26 cellular contexts compared by ENCODE assay signal in the genomic region with DNA sequence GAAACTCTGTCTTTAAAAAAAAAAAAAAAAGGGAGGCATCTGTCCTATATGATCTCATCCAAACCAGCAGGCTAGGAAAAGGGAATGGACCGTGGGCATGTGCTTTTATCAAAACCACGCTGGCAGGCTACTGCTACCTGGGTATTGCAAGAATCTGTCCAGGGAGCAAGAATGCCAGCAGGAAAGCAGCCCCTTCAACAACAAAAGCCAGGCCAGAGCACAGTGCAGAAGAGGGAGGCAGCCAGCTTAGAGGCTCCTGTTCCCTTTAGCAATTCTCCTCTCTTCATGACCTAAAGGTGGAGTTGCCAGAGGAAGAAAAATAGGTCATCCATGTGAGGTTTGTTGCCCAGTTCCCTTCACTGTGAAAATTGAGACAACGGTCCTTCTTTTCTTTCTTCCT. TPM values are rescaled to one million over a fixed set of nuclear protein-coding genes. Genes with fewer than 3 reads are reported as not detected.
DNase-seq lines count a peak whose midpoint lies in the region; ATAC-seq, FAIRE-seq and TF ChIP-seq lines count a peak whose summit lies in the region.
"Had no signal": no experiment of that assay in that cellular context is flagged by ENCODE, and none has a peak within 500 bp of the region (broad histone marks: within the 10 kb centered on the region; RNA-seq: fewer than 3 reads in every experiment).

No MANE protein-coding gene starts in this region.

- H4K20me1 ChIP-seq in HepG2 (ENCODE audit: insufficient read depth, low read length): peaks cover 3% of the 10 kb centered on the region; the same call in 1 of the 2 replicates

- H3K36me3 Mint-ChIP-seq in effector memory CD8-positive, alpha-beta T cell (ENCODE audit: insufficient read depth): peaks cover 42% of the 10 kb centered on the region

- peaks cover 11 to 14% of the 10 kb centered on the region in 2 donors for H3K4me1 Mint-ChIP-seq in effector memory CD8-positive, alpha-beta T cell (ENCODE audit: low read depth in 2 of 2)

- TF ChIP-seq EP300 in HepG2 (IDR thresholded peaks at IDR 0.05; ENCODE audit: low read depth in 2 of 2, low read length in 2 of 2) (no peak), HepG2 (CRISPR knock-in tag; IDR thresholded peaks at IDR 0.05; ENCODE audit: borderline replicate concordance) (no peak)

- no peaks in the 10 kb centered on the region for H3K4me1 ChIP-seq in HepG2 (ENCODE audit: insufficient read depth, low read length)
- peaks cover 0 to 11% (median 0%) of the 10 kb centered on the region in 4 donors for H3K4me1 ChIP-seq in right lobe of liver
- peaks cover 28% of the 10 kb centered on the region for H3K4me1 ChIP-seq in adipocyte (ENCODE audit: control insufficient read depth, insufficient read depth, low read length)
- peaks cover 12% of the 10 kb centered on the region for H3K4me1 ChIP-seq in upper lobe of right lung
- H3K4me1 ChIP-seq: body of pancreas, colonic mucosa, HAP-1 had no signal

- TF ChIP-seq CTCF in HepG2 (CRISPR knock-in tag; IDR thresholded peaks at IDR 0.05) (no peak), right lobe of liver (IDR thresholded peaks at IDR 0.05) (no peak), upper lobe of right lung (IDR thresholded peaks at IDR 0.05) (no peak)

- in situ Hi-C loops in HepG2 (cut with HindIII; ENCODE audit: extremely low pct_ligation_motif_present, low pct_unique_long_range_greater_than_20kb): no loop called here

- H3K9ac ChIP-seq in HepG2 (ENCODE audit: insufficient read depth, low read depth, low read length) (no peak overlapping the region), adipocyte (ENCODE audit: low read length) (peak overlapping the region; percentile 7)

- no peaks in the 10 kb centered on the region for H3K9me3 ChIP-seq in HepG2 (ENCODE audit: low read length)
- no peaks in the 10 kb centered on the region for H3K9me3 ChIP-seq in right lobe of liver
- no peaks in the 10 kb centered on the region for H3K9me3 ChIP-seq in adipocyte (ENCODE audit: control insufficient read depth, low read length)
- no peaks in the 10 kb centered on the region for H3K9me3 ChIP-seq in upper lobe of right lung
- H3K9me3 ChIP-seq: body of pancreas, colonic mucosa, HAP-1, thoracic aorta had no signal

- TSS peak; percentile 41 for BruUV-seq in HepG2 (replicated peaks; lab: Mats Ljungman, UMichigan)

- H3K36me3 ChIP-seq in HepG2 (replicated peaks in 1 of 2; ENCODE audit: control insufficient read depth in 1 of 2, insufficient read depth in 2 of 2, low read length in 2 of 2) (peaks cover 51 to 79% of the 10 kb centered on the region in 2 experiments), right lobe of liver (peaks cover 0 to 60% (median 9%) of the 10 kb centered on the region in 4 donors), adipocyte (ENCODE audit: control insufficient read depth, insufficient read depth, low read length, severe bottlenecking) (peaks cover 61% of the 10 kb centered on the region), upper lobe of right lung (peaks cover 77% of the 10 kb centered on the region)
- H3K36me3 ChIP-seq: colonic mucosa had no signal

- intact Hi-C loops in HepG2 (cut with micrococcal nuclease; ENCODE audit: unreplicated experiment): no loop called here
- intact Hi-C loops in right lobe of liver (cut with DNase I): no loop called here
- intact Hi-C loops in left colon (cut with DNase I, micrococcal nuclease): no loop called here
- intact Hi-C loops in upper lobe of right lung (cut with DNase I): no loop called here

- no peak for DNase-seq in HepG2 (ENCODE audit: low spot score)
- no peak for DNase-seq in right lobe of liver
- DNase-seq in adipocyte (ENCODE audit: low read depth): no peak
- no peak for DNase-seq in left colon
- no peak for DNase-seq in upper lobe of right lung
- no peak for DNase-seq in effector memory CD8-positive, alpha-beta T cell
- DNase-seq: activated B cell treated with CpG ODN at 0.5 μM for 24 hours; activated naive CD8-positive, alpha-beta T cell treated with anti-CD3 and anti-CD28 coated beads for 36 hours; body of pancreas; Calu3; colonic mucosa; NCI-H1092; NCI-H2029; NCI-H345; NCI-H774; SHP77; stimulated activated CD4-positive, alpha-beta T cell treated with anti-CD3 and anti-CD28 coated beads, Interleukin-4, amount 100 ng/mL, for 1 hour; stimulated activated naive CD4-positive, alpha-beta T cell; SW 1271 had no signal

- no peaks in the 10 kb centered on the region for H3K9me3 Mint-ChIP-seq in effector memory CD8-positive, alpha-beta T cell
- H3K9me3 Mint-ChIP-seq: activated B cell treated with CpG ODN at 0.5 μM for 24 hours; activated naive CD8-positive, alpha-beta T cell treated with anti-CD3 and anti-CD28 coated beads for 36 hours had no signal

- FAIRE-seq in HepG2 (lab: Jason Lieb, UNC): no peak
- FAIRE-seq: GM12892, keratinocyte had no signal

- H3K4me3 ChIP-seq in HepG2 (replicated peaks in 1 of 3; ENCODE audit: insufficient read depth in 1 of 3, low read depth in 2 of 3, low read length in 3 of 3) (no peak overlapping the region), right lobe of liver (no peak overlapping the region), adipocyte (ENCODE audit: low read length) (no peak overlapping the region), upper lobe of right lung (no peak overlapping the region)
- H3K4me3 ChIP-seq: body of pancreas, colonic mucosa, HAP-1, lung, thoracic aorta had no signal

- no peak overlapping the region for H3K27ac ChIP-seq in HepG2 (ENCODE audit: extremely low read length, insufficient read depth, low read length)
- H3K27ac ChIP-seq in right lobe of liver: no peak overlapping the region
- H3K27ac ChIP-seq in upper lobe of right lung: no peak overlapping the region
- H3K27ac ChIP-seq: body of pancreas, thoracic aorta had no signal

- peak overlapping the region in 1 of 2 donors; percentile 32 for H3K27ac Mint-ChIP-seq in effector memory CD8-positive, alpha-beta T cell
- H3K27ac Mint-ChIP-seq: activated B cell treated with CpG ODN at 0.5 μM for 24 hours; activated naive CD8-positive, alpha-beta T cell treated with anti-CD3 and anti-CD28 coated beads for 36 hours had no signal

- H3K4me3 Mint-ChIP-seq in effector memory CD8-positive, alpha-beta T cell: no peak overlapping the region
- H3K4me3 Mint-ChIP-seq: activated B cell treated with CpG ODN at 0.5 μM for 24 hours; activated naive CD8-positive, alpha-beta T cell treated with anti-CD3 and anti-CD28 coated beads for 36 hours had no signal

- H3K4me2 ChIP-seq in HepG2 (ENCODE audit: low read depth, low read length): no peak overlapping the region

- CTCF ChIA-PET in HepG2 (lab: Yijun Ruan, JAX; ENCODE audit: low intra/inter-chr PET ratio, low total read pairs): no interaction called here

- H3K27me3 ChIP-seq in HepG2 (ENCODE audit: control insufficient read depth in 1 of 2, insufficient read depth in 2 of 2, low read length in 2 of 2) (no peaks in the 10 kb centered on the region), right lobe of liver (no peaks in the 10 kb centered on the region), adipocyte (replicated peaks; ENCODE audit: control insufficient read depth, insufficient read depth, low read length) (no peaks in the 10 kb centered on the region), upper lobe of right lung (no peaks in the 10 kb centered on the region)
- H3K27me3 ChIP-seq: body of pancreas, colonic mucosa had no signal

- peaks cover 17% of the 10 kb centered on the region for H3K79me2 ChIP-seq in HepG2 (ENCODE audit: insufficient read depth, low read length)

- POLR2A ChIA-PET in HepG2 (lab: Yijun Ruan, JAX): no interaction called here

- TF ChIP-seq POLR2A in HepG2 (IDR thresholded peaks at IDR 0.05; ENCODE audit: insufficient read depth in 1 of 2, low read depth in 2 of 2, low read length in 2 of 2) (no peak), right lobe of liver (IDR thresholded peaks at IDR 0.05) (no peak)

- no peak for ATAC-seq in HepG2
- no peak for ATAC-seq in right lobe of liver
- ATAC-seq in left colon: peak; percentile 28
- ATAC-seq in HG03342 (IDR thresholded peaks at IDR 0.05; ENCODE audit: unreplicated experiment): no peak
- no peak for ATAC-seq in upper lobe of right lung
- no peak for ATAC-seq in GM21360 (IDR thresholded peaks at IDR 0.05; ENCODE audit: unreplicated experiment)
- ATAC-seq in effector memory CD8-positive, alpha-beta T cell (replicated peaks): no peak
- ATAC-seq: body of pancreas had no signal

- TF ChIP-seq RAD21 in HepG2 (CRISPR knock-in tag; IDR thresholded peaks at IDR 0.05): no peak

- 99% methylated on average over 3 of the region's 3 CpGs for WGBS in HepG2 (ENCODE audit: low lambda C conversion rate)
- 88% methylated on average over 3 of the region's 3 CpGs for WGBS in right lobe of liver (ENCODE audit: insufficient coverage, low coverage, low lambda C conversion rate, missing lambda C conversion rate)

- H2AFZ ChIP-seq in HepG2 (ENCODE audit: low read length): no peak overlapping the region

- H3K27me3 Mint-ChIP-seq in effector memory CD8-positive, alpha-beta T cell: no peaks in the 10 kb centered on the region
- H3K27me3 Mint-ChIP-seq: activated B cell treated with CpG ODN at 0.5 μM for 24 hours; activated naive CD8-positive, alpha-beta T cell treated with anti-CD3 and anti-CD28 coated beads for 36 hours had no signal

RNA-seq across cellular contexts. Expression of a gene that starts 18.2 kb away (rescaled TPM):
- total RNA-seq in HepG2 (2016; rRNA removed; fragmentation: Illumina TruSeq; extraction: Trizol) (36.6 and 45.9 TPM in 2 replicates), right lobe of liver (10 to 100 TPM; 10.8 to 21.4 (median 13.9) TPM), left colon (10 to 100 TPM; 29.0 to 32.3 TPM), upper lobe of right lung (38.4 TPM)
- 24.9 and 29.1 TPM in 2 replicates for total RNA-seq in HepG2 (2016; cell fraction: cytosol; rRNA removed; fragmentation: Illumina TruSeq; extraction: Trizol; ENCODE audit: low read depth)
- 36.8 and 43.1 TPM in 2 replicates for total RNA-seq in HepG2 (2016; cell fraction: insoluble cytoplasmic fraction; rRNA removed; fragmentation: Illumina TruSeq; extraction: Trizol)
- 49.8 and 56.6 TPM in 2 replicates for total RNA-seq in HepG2 (2016; cell fraction: membrane; rRNA removed; fragmentation: Illumina TruSeq; extraction: Trizol)
- total RNA-seq in HepG2 (2016; cell fraction: nucleus; rRNA removed; fragmentation: Illumina TruSeq; extraction: Trizol): 26.9 and 31.0 TPM in 2 replicates
- polyA plus RNA-seq in HepG2 (2011; rRNA removed): 47.1 and 55.2 TPM in 2 replicates
- polyA plus RNA-seq in HepG2 (2011; cell fraction: cytosol; rRNA removed): 46.2 and 50.9 TPM in 2 replicates
- polyA plus RNA-seq in HepG2 (2011; cell fraction: nucleus; rRNA removed): 67.6 and 73.0 TPM in 2 replicates
- polyA plus RNA-seq in HepG2 (2012): 26.7 and 33.9 TPM in 2 replicates
- 27.0 and 32.1 TPM in 2 replicates for polyA plus RNA-seq in HepG2 (2016; cell fraction: cytosol; fragmentation: Illumina TruSeq; extraction: Trizol; ENCODE audit: low read depth)
- polyA plus RNA-seq in HepG2 (2016; cell fraction: insoluble cytoplasmic fraction; fragmentation: Illumina TruSeq; extraction: Trizol; ENCODE audit: low read depth): 46.6 and 47.0 TPM in 2 replicates
- polyA plus RNA-seq in HepG2 (2016; cell fraction: membrane; fragmentation: Illumina TruSeq; extraction: Trizol; ENCODE audit: low read depth): 37.5 and 43.9 TPM in 2 replicates
- 57.7 and 59.0 TPM in 2 replicates for polyA plus RNA-seq in HepG2 (2016; cell fraction: nucleus; fragmentation: Illumina TruSeq; extraction: Trizol; ENCODE audit: insufficient read depth, low read depth)
- 35.8 and 117 TPM in 2 replicates for polyA minus RNA-seq in HepG2 (2011; rRNA and poly(A)+ RNA removed; ENCODE audit: low replicate concordance)
- polyA minus RNA-seq in HepG2 (2011; cell fraction: cytosol; rRNA and poly(A)+ RNA removed): 21.9 and 28.9 TPM in 2 replicates
- 37.1 and 38.0 TPM in 2 replicates for polyA minus RNA-seq in HepG2 (2011; cell fraction: nucleus; rRNA and poly(A)+ RNA removed)

RNA-seq across cellular contexts. Expression of a gene that starts 36.0 kb away (rescaled TPM):
- total RNA-seq in HepG2 (2016; rRNA removed; fragmentation: Illumina TruSeq; extraction: Trizol): 121 and 149 TPM in 2 replicates
- 176 and 212 TPM in 2 replicates for total RNA-seq in HepG2 (2016; cell fraction: cytosol; rRNA removed; fragmentation: Illumina TruSeq; extraction: Trizol; ENCODE audit: low read depth)
- 110 and 147 TPM in 2 replicates for total RNA-seq in HepG2 (2016; cell fraction: insoluble cytoplasmic fraction; rRNA removed; fragmentation: Illumina TruSeq; extraction: Trizol)
- 217 and 241 TPM in 2 replicates for total RNA-seq in HepG2 (2016; cell fraction: membrane; rRNA removed; fragmentation: Illumina TruSeq; extraction: Trizol)
- 83.9 and 95.5 TPM in 2 replicates for total RNA-seq in HepG2 (2016; cell fraction: nucleus; rRNA removed; fragmentation: Illumina TruSeq; extraction: Trizol)
- 215 and 270 TPM in 2 replicates for polyA plus RNA-seq in HepG2 (2011; rRNA removed)
- polyA plus RNA-seq in HepG2 (2011; cell fraction: cytosol; rRNA removed): 171 and 196 TPM in 2 replicates
- 558 and 618 TPM in 2 replicates for polyA plus RNA-seq in HepG2 (2011; cell fraction: nucleus; rRNA removed)
- polyA plus RNA-seq in HepG2 (2012): 207 and 311 TPM in 2 replicates
- polyA plus RNA-seq in HepG2 (2016; cell fraction: cytosol; fragmentation: Illumina TruSeq; extraction: Trizol; ENCODE audit: low read depth): 291 and 331 TPM in 2 replicates
- 144 and 159 TPM in 2 replicates for polyA plus RNA-seq in HepG2 (2016; cell fraction: insoluble cytoplasmic fraction; fragmentation: Illumina TruSeq; extraction: Trizol; ENCODE audit: low read depth)
- polyA plus RNA-seq in HepG2 (2016; cell fraction: membrane; fragmentation: Illumina TruSeq; extraction: Trizol; ENCODE audit: low read depth): 277 and 299 TPM in 2 replicates
- polyA plus RNA-seq in HepG2 (2016; cell fraction: nucleus; fragmentation: Illumina TruSeq; extraction: Trizol; ENCODE audit: insufficient read depth, low read depth): 357 and 365 TPM in 2 replicates
- 36.5 and 119 TPM in 2 replicates for polyA minus RNA-seq in HepG2 (2011; rRNA and poly(A)+ RNA removed; ENCODE audit: low replicate concordance)
- 65.9 and 88.8 TPM in 2 replicates for polyA minus RNA-seq in HepG2 (2011; cell fraction: cytosol; rRNA and poly(A)+ RNA removed)
- 102 and 144 TPM in 2 replicates for polyA minus RNA-seq in HepG2 (2011; cell fraction: nucleus; rRNA and poly(A)+ RNA removed)
- 100 to 1,000 TPM in 2 of 6 experiments, 10 to 100 TPM in 4; 63.1 to 113 (median 85.6) TPM for total RNA-seq in right lobe of liver
- 100 to 1,000 TPM; 103 to 134 TPM for total RNA-seq in left colon
- total RNA-seq in upper lobe of right lung: 101 TPM
